8 cellular contexts compared by ENCODE assay signal in the genomic region with DNA sequence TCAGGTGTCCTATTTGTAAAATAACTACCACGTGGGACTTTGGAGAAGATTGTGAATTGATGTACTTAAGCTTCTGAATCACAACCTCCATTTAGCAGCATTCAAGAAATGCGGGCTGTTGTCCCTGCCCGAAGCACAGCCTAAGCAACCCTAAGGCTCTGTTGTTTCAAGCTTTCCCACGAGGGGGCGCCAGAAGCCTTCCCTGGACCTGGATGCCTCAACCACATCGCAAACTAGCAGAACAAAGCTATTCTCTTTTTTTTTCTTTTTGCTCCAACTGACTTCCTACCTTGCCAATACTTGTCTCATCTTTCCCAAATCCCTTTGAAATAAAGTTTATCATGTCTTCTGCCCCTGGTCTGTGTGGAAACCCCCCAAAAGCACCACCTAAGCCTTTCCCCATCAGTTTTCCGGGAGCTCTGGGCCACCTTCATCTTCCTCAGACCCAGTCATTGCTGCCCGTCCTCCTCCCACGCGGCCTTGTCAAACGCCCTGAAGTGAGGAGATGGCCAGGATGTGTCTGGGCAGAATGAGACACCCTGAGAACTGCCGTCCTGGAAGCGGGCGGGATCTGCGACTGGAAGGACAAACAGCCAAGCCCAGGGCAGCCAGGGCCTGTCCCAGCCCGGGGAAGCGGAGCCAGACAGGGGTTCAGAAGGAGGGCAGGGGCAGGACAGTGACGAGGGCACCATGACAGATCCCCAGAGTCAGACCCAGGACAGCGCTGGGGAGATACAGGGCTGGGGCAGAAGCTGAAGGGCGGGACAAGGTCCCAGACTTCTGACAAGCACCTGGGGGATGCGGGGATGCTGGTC.
DNase-seq lines count a peak whose midpoint lies in the region; ATAC-seq and TF ChIP-seq lines count a peak whose summit lies in the region.

No MANE protein-coding gene starts in this region.

- CTCF ChIA-PET in mammary epithelial cell (lab: Charles Lee; ENCODE audit: low non-redundant PET) = interaction anchor here (0.5 to 1.1 kb wide), 7 partner anchors 114 to 384 kb away, joined by 3 to 11 read pairs (median 5); no protein-coding TSS in a partner anchor

- intact Hi-C loops in mammary epithelial cell (cut with micrococcal nuclease) = loop anchor here (1.0 to 5.0 kb wide), 6 partner anchors 36 to 260 kb away; no protein-coding TSS in a partner anchor

- H3K27ac ChIP-seq in mammary epithelial cell (ENCODE audit: insufficient read depth, low read depth, low read length) = no peak overlapping the region

- no peaks in the 10 kb centered on the region for H3K27me3 ChIP-seq in mammary epithelial cell (ENCODE audit: insufficient read depth, low read length)

- no peak overlapping the region for H3K4me2 ChIP-seq in mammary epithelial cell (ENCODE audit: insufficient read depth, low read depth, low read length)

- dilution Hi-C loops in mammary epithelial cell (cut with HindIII; ENCODE audit: low sequenced_read_pairs) = no loop called here

- DNase-seq in ACHN = peak; percentile 74
- DNase-seq in NCI-H2081 treated with DMSO at 0.1 percent for 48 hours (lab: John Stamatoyannopoulos, UW) = peak; percentile 32
- peak; percentile 58 for DNase-seq in mammary epithelial cell
- DNase-seq in islet precursor cell = peak; percentile 89
- peak; percentile 68 to 76 (median 70) for DNase-seq in stimulated activated CD4-positive, alpha-beta T cell treated with anti-CD3 and anti-CD28 coated beads, Interleukin-1b, Interleukin-23, amount 100 ng/mL, for 24 hours (ENCODE audit: low read depth in 4 of 4, low spot score in 1 of 4)

- TF ChIP-seq CTCF in WI38 (IDR thresholded peaks at IDR 0.05; ENCODE audit: low read depth, low read length) (peak; percentile 95), mammary epithelial cell (conservative IDR thresholded peaks at IDR 0.05 in 1 of 2, IDR thresholded peaks at IDR 0.05 in 1 of 2; ENCODE audit: extremely low read depth in 1 of 2, insufficient read depth in 1 of 2, low read depth in 1 of 2, low read length in 2 of 2) (peak; percentile 91 to 93)

- no peaks in the 10 kb centered on the region for H3K36me3 ChIP-seq in mammary epithelial cell (ENCODE audit: insufficient read depth, low read length)

- H2AFZ ChIP-seq in mammary epithelial cell (ENCODE audit: low read depth, low read length) = no peak overlapping the region

- in situ Hi-C loops in ACHN (cut with HindIII; ENCODE audit: low pct_ligation_motif_present, low pct_unique_long_range_greater_than_20kb, low sequenced_read_pairs) = no loop called here
- in situ Hi-C loops in mammary epithelial cell (cut with MboI; ENCODE audit: low sequenced_read_pairs in 2 of 2) = loop anchor here (10.0 to 25.0 kb wide), 2 partner anchors 132 to 139 kb away; no protein-coding TSS in a partner anchor

- no peaks in the 10 kb centered on the region for H4K20me1 ChIP-seq in mammary epithelial cell (ENCODE audit: insufficient read depth, low read length)

- H3K9ac ChIP-seq in mammary epithelial cell (ENCODE audit: insufficient read depth, low read length) = no peak overlapping the region

- no peaks in the 10 kb centered on the region for H3K4me1 ChIP-seq in mammary epithelial cell (ENCODE audit: insufficient read depth, low read length)

- no peaks in the 10 kb centered on the region for H3K79me2 ChIP-seq in mammary epithelial cell (ENCODE audit: insufficient read depth, low read length)

- H3K4me3 ChIP-seq in WI38 (ENCODE audit: low read depth, low read length) (no peak overlapping the region), mammary epithelial cell (replicated peaks in 1 of 3; ENCODE audit: insufficient read depth in 1 of 3, low read depth in 2 of 3, low read length in 3 of 3) (no peak overlapping the region)

- WGBS in mammary epithelial cell (ENCODE audit: low coverage, missing lambda C conversion rate) = 16% methylated on average over 15 of the region's 21 CpGs

- peak; percentile 64 for ATAC-seq in GM19023 (IDR thresholded peaks at IDR 0.05; ENCODE audit: unreplicated experiment)
- ATAC-seq in HG03439 (IDR thresholded peaks at IDR 0.05; ENCODE audit: unreplicated experiment) = no peak

- BruUV-seq in mammary epithelial cell (replicated peaks; lab: Mats Ljungman, UMichigan) = no TSS peak

- H3K9me3 ChIP-seq in mammary epithelial cell (replicated peaks; ENCODE audit: insufficient read depth, low read length) = peaks cover 8% of the 10 kb centered on the region

Comparison
In these comparisons a context has a peak if more than half of its experiments do, and no peak if none do; other contexts are left out.
1. DNase-seq: peak in every context shown above with its lines; median percentile 89 in islet precursor cell; 74 in ACHN; 70 in stimulated activated CD4-positive, alpha-beta T cell treated with anti-CD3 and anti-CD28 coated beads, Interleukin-1b, Interleukin-23, amount 100 ng/mL, for 24 hours; 58 in mammary epithelial cell; 32 in NCI-H2081 treated with DMSO at 0.1 percent for 48 hours.